In genomic region chr18:45686892-45687611, GRCh38 we compare ENCODE assay signal across 8 cellular contexts. TPM values are rescaled to one million over a fixed set of nuclear protein-coding genes. Genes with fewer than 3 reads are reported as not detected.
DNase-seq lines count a peak whose midpoint lies in the region; ATAC-seq and TF ChIP-seq lines count a peak whose summit lies in the region.

No MANE protein-coding gene starts in this region.

- ATAC-seq in GM21390 (IDR thresholded peaks at IDR 0.05; ENCODE audit: unreplicated experiment), result peak; percentile 92
- ATAC-seq in heart right ventricle, result peak; percentile 18 to 57 (median 32)
- ATAC-seq in gastrocnemius medialis, result no peak

- H3K9me3 ChIP-seq in heart right ventricle (no peaks in the 10 kb centered on the region), gastrocnemius medialis (no peaks in the 10 kb centered on the region)

- in situ Hi-C loops in gastrocnemius medialis (cut with MboI; ENCODE audit: low sequenced_read_pairs in 4 of 4), result loop anchor here in 1 of 4 donors (25.0 kb wide), 2 partner anchors 200 to 375 kb away; partner anchors contain the start of gene PSTPIP2

- no peaks in the 10 kb centered on the region for H3K9me3 Mint-ChIP-seq in osteocyte (ENCODE audit: unreplicated experiment)

- intact Hi-C loops in heart right ventricle (cut with DNase I) (loop anchor here in 3 of 10 donors (5.0 to 10.0 kb wide), 3 partner anchors 195 to 378 kb away; no protein-coding TSS in a partner anchor), gastrocnemius medialis (cut with DNase I; ENCODE audit: low total_unique reads) (no loop called here)

- H3K4me1 Mint-ChIP-seq in osteocyte (ENCODE audit: unreplicated experiment), result peaks cover 17% of the 10 kb centered on the region

- TF ChIP-seq POLR2A in gastrocnemius medialis (IDR thresholded peaks at IDR 0.05), result no peak

- no peak overlapping the region for H3K27ac Mint-ChIP-seq in osteocyte (ENCODE audit: unreplicated experiment)

- no peaks in the 10 kb centered on the region for H3K27me3 ChIP-seq in HL-60 (ENCODE audit: insufficient read depth, poor library complexity, severe bottlenecking)
- peaks cover 0 to 10% (median 3%) of the 10 kb centered on the region in 7 donors for H3K27me3 ChIP-seq in heart right ventricle
- H3K27me3 ChIP-seq in gastrocnemius medialis, result no peaks in the 10 kb centered on the region

- no peak overlapping the region for H3K4me3 Mint-ChIP-seq in osteocyte (ENCODE audit: unreplicated experiment)

- WGBS in heart right ventricle, 2 donors, result 74 to 76% methylated on average over 7 of the region's 7 CpGs

- TF ChIP-seq CTCF in GM10266 (IDR thresholded peaks at IDR 0.05; ENCODE audit: control insufficient read depth, insufficient read depth, low read depth, missing control alignments), result no peak
- no peak for TF ChIP-seq CTCF in HL-60 (IDR thresholded peaks at IDR 0.05; ENCODE audit: insufficient read depth, low read length)
- no peak for TF ChIP-seq CTCF in heart right ventricle (IDR thresholded peaks at IDR 0.05)
- no peak for TF ChIP-seq CTCF in gastrocnemius medialis (IDR thresholded peaks at IDR 0.05 in 4 of 5, conservative IDR thresholded peaks at IDR 0.05 in 1 of 5)
- no peak for TF ChIP-seq CTCF in osteocyte (IDR thresholded peaks at IDR 0.05)

- peak overlapping the region; percentile 96 for H3K27ac ChIP-seq in HL-60 (replicated peaks)
- H3K27ac ChIP-seq in heart right ventricle, result peak overlapping the region in 1 of 10 donors; percentile 53
- no peak overlapping the region for H3K27ac ChIP-seq in gastrocnemius medialis

- no peaks in the 10 kb centered on the region for H3K36me3 Mint-ChIP-seq in osteocyte (ENCODE audit: unreplicated experiment)

- H3K36me3 ChIP-seq in heart right ventricle (no peaks in the 10 kb centered on the region), gastrocnemius medialis (no peaks in the 10 kb centered on the region)

- peaks cover 0 to 31% (median 0%) of the 10 kb centered on the region in 9 donors for H3K4me1 ChIP-seq in heart right ventricle
- no peaks in the 10 kb centered on the region for H3K4me1 ChIP-seq in gastrocnemius medialis

- peak overlapping the region; percentile 19 for H3K4me3 ChIP-seq in HL-60 (replicated peaks; ENCODE audit: insufficient read depth, low read length)
- H3K4me3 ChIP-seq in heart right ventricle, result peak overlapping the region in 1 of 10 donors; percentile 22
- H3K4me3 ChIP-seq in gastrocnemius medialis, result no peak overlapping the region

- H3K27me3 Mint-ChIP-seq in osteocyte (ENCODE audit: unreplicated experiment), result peaks cover 5% of the 10 kb centered on the region

- peak; percentile 70 for DNase-seq in GM10266 (ENCODE audit: extremely low spot score)
- peak; percentile 97 to 100 for DNase-seq in HL-60 (ENCODE audit: low read depth in 1 of 2, low spot score in 1 of 2)
- peak; percentile 44 for DNase-seq in activated CD4-positive, CD25-positive, alpha-beta regulatory T cell treated with anti-CD3 and anti-CD28 coated beads, Interleukin-2, amount 50 U/mL, for 72 hours
- DNase-seq in heart right ventricle, result no peak
- DNase-seq in 8988T, result no peak
- DNase-seq in gastrocnemius medialis, result no peak
- no peak for DNase-seq in osteocyte (ENCODE audit: extremely low spot score, unreplicated experiment)

RNA-seq across cellular contexts. Expression of gene SLC14A1, which starts 36.9 kb away (rescaled TPM):
- 10 to 100 TPM in 8 of 10 donors, 1 to 10 TPM in 2; 5.7 to 29.7 (median 12.7) TPM for total RNA-seq in heart right ventricle
- 10 to 100 TPM in 1 of 2 donors, 1 to 10 TPM in 1; 5.6 to 20.4 TPM for polyA plus RNA-seq in heart right ventricle
- 1 to 10 TPM; 1.1 to 8.2 (median 7.1) TPM for total RNA-seq in gastrocnemius medialis
- total RNA-seq in osteocyte, result 0.24 TPM in 1 of 2 replicates, not detected in the other

Comparison
In these comparisons a context has a peak if more than half of its experiments do, and no peak if none do; other contexts are left out.
1. DNase-seq: peak in GM10266 (single experiment), HL-60 (2 of 2) and activated CD4-positive, CD25-positive, alpha-beta regulatory T cell treated with anti-CD3 and anti-CD28 coated beads, Interleukin-2, amount 50 U/mL, for 72 hours (single experiment); none in heart right ventricle (0 of 2), 8988T (single experiment), gastrocnemius medialis (0 of 2) and osteocyte (single experiment).
2. ATAC-seq: peak in GM21390 (single experiment) and heart right ventricle (8 of 8); none in gastrocnemius medialis (0 of 2).